ENCODE assay signal across 8 cellular contexts in genomic region chr1:16613185-16614147, GRCh38. TPM values are rescaled to one million over a fixed set of nuclear protein-coding genes. Genes with fewer than 3 reads are reported as not detected.
DNase-seq lines count a peak whose midpoint lies in the region; ATAC-seq, FAIRE-seq and TF ChIP-seq lines count a peak whose summit lies in the region.

TSS of gene NBPF1 (minus strand) at chr1:16613564.

- no TSS peak for BruUV-seq in A673 (replicated peaks; lab: Mats Ljungman, UMichigan)

- ATAC-seq in GM18870 (IDR thresholded peaks at IDR 0.05; ENCODE audit: unreplicated experiment) (peak; percentile 39), HG03108 (IDR thresholded peaks at IDR 0.05; ENCODE audit: unreplicated experiment) (peak; percentile 91)

- no peak for FAIRE-seq in bronchial epithelial cell (lab: Jason Lieb, UNC)

- intact Hi-C loops in A673 (cut with micrococcal nuclease; ENCODE audit: unreplicated experiment), result no loop called here

- DNase-seq in A673 (ENCODE audit: low spot score) (peak; percentile 100), NCI-H2171 (lab: John Stamatoyannopoulos, UW) (peak; percentile 100), WERI-Rb-1 (peak; percentile 100), bronchial epithelial cell (ENCODE audit: low read depth) (peak; percentile 92)

- H3K27me3 ChIP-seq in A673 (replicated peaks; ENCODE audit: insufficient read depth, low read depth, low read length, poor library complexity) (no peaks in the 10 kb centered on the region), WERI-Rb-1 (ENCODE audit: insufficient read depth, low read depth, severe bottlenecking) (no peaks in the 10 kb centered on the region), bronchial epithelial cell (ENCODE audit: control insufficient read depth, insufficient read depth, low read length) (peaks cover 3% of the 10 kb centered on the region), iPS-20b (ENCODE audit: insufficient read depth, low read length) (peaks cover 44% of the 10 kb centered on the region), skeletal muscle tissue (ENCODE audit: control insufficient read depth in 3 of 3, insufficient read depth in 3 of 3, low read length in 3 of 3) (no peaks in the 10 kb centered on the region)

- H3K27ac ChIP-seq in A673 (ENCODE audit: low read depth, low read length, poor library complexity, severe bottlenecking) (peak within 1 kb of the TSS; percentile 73), WERI-Rb-1 (peak within 1 kb of the TSS; percentile 77), iPS-20b (ENCODE audit: low read length) (no peak within 1 kb of the TSS), skeletal muscle tissue (ENCODE audit: low read depth, low read length) (peak within 1 kb of the TSS; percentile 70)

- H3K9me3 ChIP-seq in A673 (ENCODE audit: low read depth, low read length, poor library complexity, severe bottlenecking) (no peaks in the 10 kb centered on the region), WERI-Rb-1 (ENCODE audit: severe bottlenecking) (no peaks in the 10 kb centered on the region), iPS-20b (ENCODE audit: insufficient read depth, low read depth, low read length) (no peaks in the 10 kb centered on the region), skeletal muscle tissue (ENCODE audit: control insufficient read depth in 3 of 3, low read length in 3 of 3) (no peaks in the 10 kb centered on the region)

- POLR2A ChIA-PET in A673 (lab: Charles Lee; ENCODE audit: low non-redundant PET), result interaction anchor here (0.9 kb wide), 1 partner anchor 11 kb away, joined by 3 read pairs; no protein-coding TSS in a partner anchor

- peaks cover 12% of the 10 kb centered on the region for H3K36me3 ChIP-seq in A673 (ENCODE audit: insufficient read depth, low read length, poor library complexity, severe bottlenecking)
- H3K36me3 ChIP-seq in WERI-Rb-1, result peaks cover 4% of the 10 kb centered on the region
- H3K36me3 ChIP-seq in bronchial epithelial cell (ENCODE audit: control insufficient read depth, insufficient read depth, low read length), result no peaks in the 10 kb centered on the region
- H3K36me3 ChIP-seq in iPS-20b (ENCODE audit: insufficient read depth, low read depth, low read length), result no peaks in the 10 kb centered on the region
- peaks cover 6 to 11% (median 9%) of the 10 kb centered on the region in 3 donors for H3K36me3 ChIP-seq in skeletal muscle tissue (ENCODE audit: control insufficient read depth in 3 of 3, insufficient read depth in 3 of 3, low read length in 3 of 3)

- H3K9ac ChIP-seq in iPS-20b (ENCODE audit: low read depth, low read length) (peak within 1 kb of the TSS; percentile 68; the same call in 1 of the 2 replicates), skeletal muscle tissue (ENCODE audit: low read depth in 1 of 3, low read length in 3 of 3) (peak within 1 kb of the TSS; percentile 82 to 91 (median 89))

- TF ChIP-seq CTCF in A673 (conservative IDR thresholded peaks at IDR 0.05; ENCODE audit: low read depth, low read length) (0 out of 2 replicates have a peak, but pooled peaks have one; percentile 12), WERI-Rb-1 (IDR thresholded peaks at IDR 0.05; ENCODE audit: low read depth, low read length) (no peak; the same call in 1 of the 2 replicates), bronchial epithelial cell (IDR thresholded peaks at IDR 0.05; ENCODE audit: insufficient read depth, low read length, severe bottlenecking) (no peak)

- CTCF ChIA-PET in A673 (lab: Charles Lee), result interaction anchor here (0.6 to 1.4 kb wide), 4 partner anchors 7 to 338 kb away, joined by 3 to 9 read pairs (median 6); no protein-coding TSS in a partner anchor

- H3K4me1 ChIP-seq in A673 (ENCODE audit: insufficient read depth, low read length, poor library complexity, severe bottlenecking) (peaks cover 17% of the 10 kb centered on the region), iPS-20b (ENCODE audit: insufficient read depth, low read length) (peaks cover 10% of the 10 kb centered on the region; the same call in 1 of the 2 replicates), skeletal muscle tissue (ENCODE audit: control insufficient read depth in 3 of 3, insufficient read depth in 3 of 3, low read length in 3 of 3) (peaks cover 17 to 21% (median 17%) of the 10 kb centered on the region in 3 donors)

- H3K4me3 ChIP-seq in A673 (ENCODE audit: low read depth, low read length, poor library complexity, severe bottlenecking) (peak within 1 kb of the TSS; percentile 54), WERI-Rb-1 (ENCODE audit: low read depth, low read length) (peak within 1 kb of the TSS; percentile 62), bronchial epithelial cell (ENCODE audit: low read depth, low read length) (peak within 1 kb of the TSS; percentile 80), iPS-20b (ENCODE audit: low read length) (peak within 1 kb of the TSS; percentile 78), skeletal muscle tissue (ENCODE audit: low read length in 3 of 3) (peak within 1 kb of the TSS; percentile 90 to 94 (median 91))

RNA-seq across cellular contexts. Expression of gene NBPF1, which starts in this region (rescaled TPM):
- 84.3 and 85.2 TPM in 2 replicates for total RNA-seq in A673 (2021)
- total RNA-seq in bronchial epithelial cell, result 30.1 and 38.7 TPM in 2 replicates
- 69.4 TPM for total RNA-seq in skeletal muscle tissue
